In the genomic region with DNA sequence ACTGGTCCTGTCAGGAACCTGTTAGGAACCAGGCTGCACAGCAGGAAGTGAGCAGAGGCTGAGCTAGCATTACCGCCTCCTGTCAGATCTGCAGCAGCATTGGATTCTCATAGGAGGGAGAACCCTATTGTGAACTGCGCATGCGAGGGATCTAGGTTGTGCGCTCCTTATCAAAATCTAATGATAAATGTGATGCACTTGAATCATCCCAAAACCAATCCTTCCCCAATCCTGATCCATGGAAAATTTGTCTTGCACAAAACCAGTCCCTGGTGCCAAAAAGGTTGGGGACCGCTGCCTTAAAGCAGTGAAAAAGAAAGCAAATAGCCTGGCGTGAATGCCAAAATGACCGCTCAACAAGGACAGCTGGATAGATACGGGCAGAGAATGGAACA, we compare ENCODE assay signal across 2 cellular contexts.
TF ChIP-seq lines count a peak whose summit lies in the region.

No MANE protein-coding gene starts in this region.

TF ChIP-seq in HepG2, 621 proteins besides CTCF, POLR2A, EP300 and RAD21:
- TF ChIP-seq PRPF4 (IDR thresholded peaks at IDR 0.05; ENCODE audit: low read depth, low read length, poor library complexity, severe bottlenecking), result no peak
- no peak for TF ChIP-seq ZNF652 (CRISPR knock-in tag; IDR thresholded peaks at IDR 0.05; ENCODE audit: borderline replicate concordance, low read depth)
- no peak for TF ChIP-seq NONO (IDR thresholded peaks at IDR 0.05)
- TF ChIP-seq NONO (CRISPR knock-in tag; conservative IDR thresholded peaks at IDR 0.05), result no peak
- TF ChIP-seq GATAD2A (CRISPR knock-in tag; IDR thresholded peaks at IDR 0.05), result no peak
- peak; percentile 70 for TF ChIP-seq RBM22 (optimal IDR thresholded peaks at IDR 0.05; ENCODE audit: low read length)

TF ChIP-seq in WTC11, 78 proteins besides CTCF, POLR2A, EP300 and RAD21:
- TF ChIP-seq, protein P1, sequence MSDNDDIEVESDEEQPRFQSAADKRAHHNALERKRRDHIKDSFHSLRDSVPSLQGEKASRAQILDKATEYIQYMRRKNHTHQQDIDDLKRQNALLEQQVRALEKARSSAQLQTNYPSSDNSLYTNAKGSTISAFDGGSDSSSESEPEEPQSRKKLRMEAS (CRISPR knock-in tag; IDR thresholded peaks at IDR 0.05), result no peak
- TF ChIP-seq, protein P2, sequence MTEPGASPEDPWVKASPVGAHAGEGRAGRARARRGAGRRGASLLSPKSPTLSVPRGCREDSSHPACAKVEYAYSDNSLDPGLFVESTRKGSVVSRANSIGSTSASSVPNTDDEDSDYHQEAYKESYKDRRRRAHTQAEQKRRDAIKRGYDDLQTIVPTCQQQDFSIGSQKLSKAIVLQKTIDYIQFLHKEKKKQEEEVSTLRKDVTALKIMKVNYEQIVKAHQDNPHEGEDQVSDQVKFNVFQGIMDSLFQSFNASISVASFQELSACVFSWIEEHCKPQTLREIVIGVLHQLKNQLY (CRISPR knock-in tag; IDR thresholded peaks at IDR 0.05), result no peak
